Comparison of ENCODE assay signal across 7 cellular contexts in the genomic region with DNA sequence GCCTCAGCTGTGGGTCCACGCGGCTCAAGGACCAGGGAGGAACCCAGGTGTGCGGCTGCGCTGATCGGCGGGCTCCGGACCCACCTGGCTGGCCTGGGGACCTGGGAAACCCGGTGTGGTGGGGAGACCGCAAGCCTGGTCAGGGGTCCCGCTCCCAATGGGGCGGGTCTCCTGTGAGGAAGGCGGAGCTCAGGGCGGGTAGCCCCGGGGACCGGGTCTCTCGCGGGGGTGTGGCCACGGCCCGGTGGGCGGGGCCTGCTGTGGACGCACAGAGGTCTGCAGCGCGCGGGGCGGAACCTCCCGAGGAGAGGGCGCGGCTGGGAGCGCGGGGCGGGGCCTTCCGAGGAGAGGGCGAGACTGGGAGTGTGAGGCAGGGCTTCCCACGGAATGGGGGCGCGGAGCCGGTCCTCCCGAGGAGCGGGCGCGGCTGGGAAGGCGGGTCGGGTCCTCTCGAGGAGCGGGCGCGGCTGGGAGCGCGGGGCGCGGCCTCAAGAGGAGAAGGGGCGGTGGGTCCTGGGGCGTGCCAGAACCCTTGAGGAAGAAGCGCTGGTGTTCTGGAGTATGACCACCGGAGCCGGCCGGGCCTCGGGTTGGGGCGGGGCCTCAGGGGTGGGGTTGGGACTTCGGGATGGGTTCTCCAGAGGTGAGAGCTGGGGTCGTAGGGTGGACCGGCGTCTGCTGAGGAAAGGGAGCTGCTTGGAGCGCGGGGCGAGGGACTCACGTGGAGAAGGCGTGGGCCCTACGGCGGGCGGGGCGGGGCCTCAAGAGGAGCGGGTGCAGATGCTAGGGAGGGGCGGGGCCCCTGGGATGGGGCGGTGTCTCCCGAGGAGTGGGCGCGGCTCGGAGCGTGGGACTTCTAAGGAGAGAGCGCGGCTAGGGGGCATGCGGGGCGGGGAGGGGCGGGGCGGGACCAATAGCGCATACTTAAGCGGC. TPM values are rescaled to one million over a fixed set of nuclear protein-coding genes. Genes with fewer than 3 reads are reported as not detected.
DNase-seq lines count a peak whose midpoint lies in the region; ATAC-seq and TF ChIP-seq lines count a peak whose summit lies in the region.

No MANE protein-coding gene starts in this region.

- DNase-seq in Panc1 (ENCODE audit: low read depth, low spot score) (no peak), fibroblast of gingiva (ENCODE audit: low read depth) (peak; percentile 64), natural killer cell (peak; percentile 46)
- DNase-seq in activated T-cell treated with anti-CD3 and anti-CD28 coated beads, Interleukin-2, amount 50 U/mL, for 48 hours: peak; percentile 94 to 95
- DNase-seq in stimulated activated effector memory CD8-positive, alpha-beta T cell treated with anti-CD3 and anti-CD28 coated beads, Interleukin-12 subunit alpha, Interleukin-12 subunit beta, amount 100 ng/mL, for 72 hours (ENCODE audit: low spot score in 2 of 2): peak; percentile 78 to 92

- no peaks in the 10 kb centered on the region for H3K36me3 Mint-ChIP-seq in natural killer cell
- peaks cover 6% of the 10 kb centered on the region for H3K36me3 Mint-ChIP-seq in stimulated activated effector memory CD8-positive, alpha-beta T cell treated with anti-CD3 and anti-CD28 coated beads, Interleukin-12 subunit alpha, Interleukin-12 subunit beta, amount 100 ng/mL, for 72 hours

- no peaks in the 10 kb centered on the region for H3K4me1 ChIP-seq in HUES6 (ENCODE audit: control insufficient read depth, insufficient read depth, low read length)
- H3K4me1 ChIP-seq in Panc1 (ENCODE audit: control insufficient read depth, insufficient read depth, low read length): no peaks in the 10 kb centered on the region

- peaks cover 0 to 13% of the 10 kb centered on the region in 2 donors for H3K27me3 Mint-ChIP-seq in natural killer cell (ENCODE audit: low read depth in 2 of 2)

- H3K27ac Mint-ChIP-seq in natural killer cell: no peak overlapping the region
- no peak overlapping the region for H3K27ac Mint-ChIP-seq in stimulated activated effector memory CD8-positive, alpha-beta T cell treated with anti-CD3 and anti-CD28 coated beads, Interleukin-12 subunit alpha, Interleukin-12 subunit beta, amount 100 ng/mL, for 72 hours

- no TSS peak for BruUV-seq in Panc1 (replicated peaks; lab: Mats Ljungman, UMichigan)

- peak overlapping the region; percentile 56 for H3K9ac ChIP-seq in HUES6 (ENCODE audit: low read length)

- TF ChIP-seq CTCF in Panc1 (IDR thresholded peaks at IDR 0.05): no peak
- TF ChIP-seq CTCF in natural killer cell (IDR thresholded peaks at IDR 0.05): no peak

- H3K9me3 Mint-ChIP-seq in natural killer cell: no peaks in the 10 kb centered on the region
- no peaks in the 10 kb centered on the region for H3K9me3 Mint-ChIP-seq in stimulated activated effector memory CD8-positive, alpha-beta T cell treated with anti-CD3 and anti-CD28 coated beads, Interleukin-12 subunit alpha, Interleukin-12 subunit beta, amount 100 ng/mL, for 72 hours

- intact Hi-C loops in Panc1 (cut with micrococcal nuclease; ENCODE audit: unreplicated experiment) (no loop called here), natural killer cell (cut with micrococcal nuclease) (no loop called here)

- no peaks in the 10 kb centered on the region for H3K9me3 ChIP-seq in HUES6 (ENCODE audit: control insufficient read depth, insufficient read depth, low read depth, low read length)
- no peaks in the 10 kb centered on the region for H3K9me3 ChIP-seq in Panc1 (ENCODE audit: control insufficient read depth, insufficient read depth, low read depth, low read length)

- no peak overlapping the region for H3K27ac ChIP-seq in HUES6 (ENCODE audit: low read depth, low read length)
- H3K27ac ChIP-seq in Panc1 (ENCODE audit: low read length): no peak overlapping the region

- peak; percentile 54 for ATAC-seq in GM18868 (IDR thresholded peaks at IDR 0.05; ENCODE audit: unreplicated experiment)
- ATAC-seq in Panc1: peak; percentile 93
- ATAC-seq in natural killer cell: peak; percentile 79 to 84 (median 79)
- peak; percentile 88 for ATAC-seq in stimulated activated effector memory CD8-positive, alpha-beta T cell treated with anti-CD3 and anti-CD28 coated beads, Interleukin-12 subunit alpha, Interleukin-12 subunit beta, amount 100 ng/mL, for 72 hours

- H3K4me3 Mint-ChIP-seq in natural killer cell: peak overlapping the region; percentile 74
- H3K4me3 Mint-ChIP-seq in stimulated activated effector memory CD8-positive, alpha-beta T cell treated with anti-CD3 and anti-CD28 coated beads, Interleukin-12 subunit alpha, Interleukin-12 subunit beta, amount 100 ng/mL, for 72 hours: peak overlapping the region; percentile 67

- H3K4me1 Mint-ChIP-seq in natural killer cell: peaks cover 0 to 7% of the 10 kb centered on the region in 2 donors
- peaks cover 21% of the 10 kb centered on the region for H3K4me1 Mint-ChIP-seq in stimulated activated effector memory CD8-positive, alpha-beta T cell treated with anti-CD3 and anti-CD28 coated beads, Interleukin-12 subunit alpha, Interleukin-12 subunit beta, amount 100 ng/mL, for 72 hours

- POLR2A ChIA-PET in Panc1 (lab: Charles Lee): no interaction called here

- peaks cover 62% of the 10 kb centered on the region for H3K27me3 ChIP-seq in HUES6 (ENCODE audit: control insufficient read depth, insufficient read depth, low read length)
- H3K27me3 ChIP-seq in Panc1 (ENCODE audit: control insufficient read depth, insufficient read depth, low read length): no peaks in the 10 kb centered on the region

- CTCF ChIA-PET in Panc1 (lab: Charles Lee): no interaction called here

- H3K4me3 ChIP-seq in HUES6 (ENCODE audit: low read depth, low read length): peak overlapping the region; percentile 84
- peak overlapping the region; percentile 46 to 47 for H3K4me3 ChIP-seq in Panc1 (ENCODE audit: low read depth in 2 of 2, low read length in 2 of 2)

- in situ Hi-C loops in Panc1 (cut with HindIII; ENCODE audit: low pct_unique_long_range_greater_than_20kb, low sequenced_read_pairs): no loop called here

- H3K36me3 ChIP-seq in HUES6 (ENCODE audit: control insufficient read depth, insufficient read depth, low read length) (no peaks in the 10 kb centered on the region), Panc1 (ENCODE audit: control insufficient read depth, insufficient read depth, low read length) (no peaks in the 10 kb centered on the region)

RNA-seq across cellular contexts. Expression of a gene that starts 20.8 kb away (rescaled TPM):
- 43.5 TPM for total RNA-seq in Panc1 (2021; ENCODE audit: unreplicated experiment)
- 61.5 TPM for polyA plus RNA-seq in Panc1 (2012; ENCODE audit: insufficient read length)
- total RNA-seq in natural killer cell: 10 to 100 TPM; 20.3 to 34.3 (median 33.0) TPM

RNA-seq across cellular contexts. Expression of a gene that starts 31.0 kb away (rescaled TPM):
- total RNA-seq in Panc1 (2021; ENCODE audit: unreplicated experiment) (16.3 TPM), natural killer cell (1 to 10 TPM; 1.2 to 2.9 (median 1.6) TPM)
- 21.3 TPM for polyA plus RNA-seq in Panc1 (2012; ENCODE audit: insufficient read length)
